Comparison of ENCODE assay signal across 8 cellular contexts in genomic region chr17:20540878-20541277, GRCh38. TPM values are rescaled to one million over a fixed set of nuclear protein-coding genes. Genes with fewer than 3 reads are reported as not detected.
"Had no signal": no experiment of that assay in that cellular context is flagged by ENCODE, and none has a peak within 500 bp of the region (broad histone marks: within the 10 kb centered on the region; RNA-seq: fewer than 3 reads in every experiment).

No MANE protein-coding gene starts in this region.

RNA-seq across cellular contexts. Expression of gene CDRT15L2, which starts 38.6 kb away (rescaled TPM):
- total RNA-seq: activated CD8-positive, alpha-beta memory T cell treated with anti-CD3 and anti-CD28 coated beads for 36 hours; activated naive CD8-positive, alpha-beta T cell treated with anti-CD3 and anti-CD28 coated beads for 36 hours; activated T-helper 1 cell treated with anti-CD3 and anti-CD28 coated beads, Interleukin-12 subunit alpha, Interleukin-12 subunit beta, Interleukin-2, Interleukin-4 antibody, amounts not matched to agents 30 ng/mL and 10 ng/mL and 1 ng/mL, durations not matched to agents 14 hours and 24 hours and 36 hours; endothelial cell of umbilical vein; kidney; liver; right atrium auricular region had no signal
- polyA plus RNA-seq: endothelial cell of umbilical vein, liver, small intestine had no signal
